In genomic region chr20:32695089-32695488, GRCh38 we compare ENCODE assay signal across 20 cellular contexts. TPM values are rescaled to one million over a fixed set of nuclear protein-coding genes. Genes with fewer than 3 reads are reported as not detected.
A peak's percentile ranks its signal among the peaks of the same experiment; 100 is the strongest.
DNase-seq lines count a peak whose midpoint lies in the region; ATAC-seq and TF ChIP-seq lines count a peak whose summit lies in the region.
"Had no signal": no experiment of that assay in that cellular context is flagged by ENCODE, and none has a peak within 500 bp of the region (broad histone marks: within the 10 kb centered on the region; RNA-seq: fewer than 3 reads in every experiment).

No MANE protein-coding gene starts in this region.

- peak overlapping the region; percentile 5; the same call in 1 of the 2 replicates for H3K27ac ChIP-seq in C4-2B
- H3K27ac ChIP-seq: SK-N-MC had no signal

- intact Hi-C loops in Caco-2 (cut with micrococcal nuclease; ENCODE audit: unreplicated experiment) = no loop called here
- intact Hi-C loops in activated T-helper 1 cell treated with anti-CD3 and anti-CD28 coated beads, Interleukin-12 subunit alpha, Interleukin-12 subunit beta, Interleukin-2, Interleukin-4 antibody, amounts not matched to agents 30 ng/mL and 10 ng/mL and 1 ng/mL, durations not matched to agents 14 hours and 24 hours and 36 hours (cut with micrococcal nuclease) = no loop called here

- H3K36me3 Mint-ChIP-seq in Caco-2 (ENCODE audit: insufficient read depth, unreplicated experiment) (peaks cover 56% of the 10 kb centered on the region), WTC11 (peaks cover 10% of the 10 kb centered on the region), neural crest cell (ENCODE audit: low read depth) (peaks cover 4% of the 10 kb centered on the region)
- H3K36me3 Mint-ChIP-seq in activated T-helper 1 cell treated with anti-CD3 and anti-CD28 coated beads, Interleukin-12 subunit alpha, Interleukin-12 subunit beta, Interleukin-2, Interleukin-4 antibody, amounts not matched to agents 30 ng/mL and 10 ng/mL and 1 ng/mL, durations not matched to agents 14 hours and 24 hours and 36 hours (ENCODE audit: low read depth) = peaks cover 5% of the 10 kb centered on the region

- H3K27ac Mint-ChIP-seq in Caco-2 (ENCODE audit: unreplicated experiment) (peak overlapping the region; percentile 43), WTC11 (peak overlapping the region; percentile 78), neural crest cell (ENCODE audit: unreplicated experiment) (peak overlapping the region; percentile 66)
- no peak overlapping the region for H3K27ac Mint-ChIP-seq in activated T-helper 1 cell treated with anti-CD3 and anti-CD28 coated beads, Interleukin-12 subunit alpha, Interleukin-12 subunit beta, Interleukin-2, Interleukin-4 antibody, amounts not matched to agents 30 ng/mL and 10 ng/mL and 1 ng/mL, durations not matched to agents 14 hours and 24 hours and 36 hours

- no TSS peak for BruUV-seq in Caco-2 (replicated peaks; lab: Mats Ljungman, UMichigan)

- no peaks in the 10 kb centered on the region for H3K9me3 ChIP-seq in Caco-2
- H3K9me3 ChIP-seq: HAP-1 had no signal

- peaks cover 19% of the 10 kb centered on the region for H3K4me1 ChIP-seq in Caco-2
- H3K4me1 ChIP-seq: HAP-1 had no signal

- TF ChIP-seq CTCF in C4-2B (conservative IDR thresholded peaks at IDR 0.05) = no peak
- no peak for TF ChIP-seq CTCF in Caco-2 (IDR thresholded peaks at IDR 0.05; ENCODE audit: insufficient read depth in 1 of 2, low read depth in 1 of 2, low read length in 1 of 2, severe bottlenecking in 1 of 2, unreplicated experiment in 1 of 2)
- TF ChIP-seq CTCF in WTC11 (IDR thresholded peaks at IDR 0.05) = no peak
- no peak for TF ChIP-seq CTCF in neural crest cell (conservative IDR thresholded peaks at IDR 0.05)

- H3K27me3 Mint-ChIP-seq in Caco-2 (ENCODE audit: insufficient read depth, unreplicated experiment) (no peaks in the 10 kb centered on the region), WTC11 (ENCODE audit: low read depth) (no peaks in the 10 kb centered on the region), neural crest cell (ENCODE audit: low read depth) (no peaks in the 10 kb centered on the region)
- no peaks in the 10 kb centered on the region for H3K27me3 Mint-ChIP-seq in activated T-helper 1 cell treated with anti-CD3 and anti-CD28 coated beads, Interleukin-12 subunit alpha, Interleukin-12 subunit beta, Interleukin-2, Interleukin-4 antibody, amounts not matched to agents 30 ng/mL and 10 ng/mL and 1 ng/mL, durations not matched to agents 14 hours and 24 hours and 36 hours (ENCODE audit: insufficient read depth)

- peak overlapping the region; percentile 6 for H3K4me3 Mint-ChIP-seq in Caco-2 (ENCODE audit: unreplicated experiment)
- no peak overlapping the region for H3K4me3 Mint-ChIP-seq in WTC11
- no peak overlapping the region for H3K4me3 Mint-ChIP-seq in neural crest cell
- H3K4me3 Mint-ChIP-seq in activated T-helper 1 cell treated with anti-CD3 and anti-CD28 coated beads, Interleukin-12 subunit alpha, Interleukin-12 subunit beta, Interleukin-2, Interleukin-4 antibody, amounts not matched to agents 30 ng/mL and 10 ng/mL and 1 ng/mL, durations not matched to agents 14 hours and 24 hours and 36 hours = no peak overlapping the region

- no peak for ATAC-seq in WTC11
- no peak for ATAC-seq in HG03457 (IDR thresholded peaks at IDR 0.05; ENCODE audit: unreplicated experiment)

- no peaks in the 10 kb centered on the region for H3K27me3 ChIP-seq in Caco-2 (replicated peaks; ENCODE audit: control insufficient read depth, insufficient read depth, low read length)

- peaks cover 28% of the 10 kb centered on the region for H3K4me1 Mint-ChIP-seq in Caco-2 (ENCODE audit: low read depth, unreplicated experiment)
- peaks cover 18% of the 10 kb centered on the region for H3K4me1 Mint-ChIP-seq in WTC11
- peaks cover 5% of the 10 kb centered on the region for H3K4me1 Mint-ChIP-seq in neural crest cell
- H3K4me1 Mint-ChIP-seq in activated T-helper 1 cell treated with anti-CD3 and anti-CD28 coated beads, Interleukin-12 subunit alpha, Interleukin-12 subunit beta, Interleukin-2, Interleukin-4 antibody, amounts not matched to agents 30 ng/mL and 10 ng/mL and 1 ng/mL, durations not matched to agents 14 hours and 24 hours and 36 hours (ENCODE audit: low read depth) = peaks cover 5% of the 10 kb centered on the region

- no peaks in the 10 kb centered on the region for H3K9me3 Mint-ChIP-seq in Caco-2 (ENCODE audit: unreplicated experiment)
- no peaks in the 10 kb centered on the region for H3K9me3 Mint-ChIP-seq in WTC11
- H3K9me3 Mint-ChIP-seq in neural crest cell = no peaks in the 10 kb centered on the region
- H3K9me3 Mint-ChIP-seq in activated T-helper 1 cell treated with anti-CD3 and anti-CD28 coated beads, Interleukin-12 subunit alpha, Interleukin-12 subunit beta, Interleukin-2, Interleukin-4 antibody, amounts not matched to agents 30 ng/mL and 10 ng/mL and 1 ng/mL, durations not matched to agents 14 hours and 24 hours and 36 hours = no peaks in the 10 kb centered on the region

- DNase-seq in Caco-2 (peak in 1 of 2 experiments; percentile 60), WTC11 (ENCODE audit: low spot score) (no peak), neural crest cell (ENCODE audit: low read depth, low spot score) (no peak), NCI-H2196 treated with DMSO at 0.1 percent for 48 hours (lab: John Stamatoyannopoulos, UW; ENCODE audit: unreplicated experiment) (no peak)
- no peak for DNase-seq in activated T-helper 1 cell treated with anti-CD3 and anti-CD28 coated beads, Interleukin-12 subunit alpha, Interleukin-12 subunit beta, Interleukin-2, Interleukin-4 antibody, amounts not matched to agents 30 ng/mL and 10 ng/mL and 1 ng/mL, durations not matched to agents 14 hours and 24 hours and 36 hours (ENCODE audit: low spot score)
- DNase-seq: ACHN, C1 segment of cervical spinal cord, COR-L47, GDM1, NCI-H1105, NCI-H2227 treated with DMSO at 0.1 percent for 48 hours, NCI-H524, NCI-H82, OCI-M1, SHP77 had no signal

- POLR2A ChIA-PET in Caco-2 (lab: Charles Lee) = interaction anchor here (0.7 kb wide), 1 partner anchor 32 kb away, joined by 5 read pairs; no protein-coding TSS in a partner anchor
- POLR2A ChIA-PET in WTC11 (lab: Charles Lee) = no interaction called here

- H3K36me3 ChIP-seq in Caco-2 (ENCODE audit: control insufficient read depth, insufficient read depth, low read length) = no peaks in the 10 kb centered on the region
- H3K36me3 ChIP-seq: HAP-1 had no signal

- CTCF ChIA-PET in Caco-2 (lab: Charles Lee) = interaction anchor here (1.5 to 2.4 kb wide), 2 partner anchors 83 to 95 kb away, joined by 17 to 20 read pairs; no protein-coding TSS in a partner anchor
- CTCF ChIA-PET in WTC11 (lab: Charles Lee) = interaction anchor here (1.0 kb wide), 1 partner anchor 14 kb away, joined by 3 read pairs; no protein-coding TSS in a partner anchor

- no peak overlapping the region for H3K4me3 ChIP-seq in Caco-2 (ENCODE audit: low read depth, low read length)
- H3K4me3 ChIP-seq: HAP-1, SK-N-MC had no signal

TF ChIP-seq in WTC11, 78 proteins besides CTCF, POLR2A, EP300 and RAD21 (continues in another document):
- no peak for TF ChIP-seq CDX4 (CRISPR knock-in tag; IDR thresholded peaks at IDR 0.05; ENCODE audit: borderline replicate concordance)
- no peak for TF ChIP-seq ZBTB21 (CRISPR knock-in tag; IDR thresholded peaks at IDR 0.05; ENCODE audit: borderline replicate concordance)
- TF ChIP-seq KAT7 (CRISPR knock-in tag; IDR thresholded peaks at IDR 0.05; ENCODE audit: borderline replicate concordance) = no peak
- no peak for TF ChIP-seq OVOL2 (CRISPR knock-in tag; IDR thresholded peaks at IDR 0.05; ENCODE audit: borderline replicate concordance)
- no peak for TF ChIP-seq ERG (CRISPR knock-in tag; IDR thresholded peaks at IDR 0.05)
- TF ChIP-seq MXD4 (CRISPR knock-in tag; IDR thresholded peaks at IDR 0.05; ENCODE audit: borderline replicate concordance) = no peak
- TF ChIP-seq TP53 (CRISPR knock-in tag; IDR thresholded peaks at IDR 0.05) = no peak
- no peak for TF ChIP-seq NFYB (CRISPR knock-in tag; conservative IDR thresholded peaks at IDR 0.05; ENCODE audit: low read depth)
- no peak for TF ChIP-seq E2F1 (CRISPR knock-in tag; IDR thresholded peaks at IDR 0.05)

RNA-seq across cellular contexts. Expression of gene C20orf203, which starts 21.3 kb away (rescaled TPM):
- not detected in 2 replicates for total RNA-seq in Caco-2 (2022)
- 0.07 to 0.34 TPM (median 0.15 TPM) in 3 replicates for total RNA-seq in WTC11 (2021)
- total RNA-seq in neural crest cell = 0.26 TPM in 1 of 2 replicates, not detected in the other
- total RNA-seq in activated T-helper 1 cell treated with anti-CD3 and anti-CD28 coated beads, Interleukin-12 subunit alpha, Interleukin-12 subunit beta, Interleukin-2, Interleukin-4 antibody, amounts not matched to agents 30 ng/mL and 10 ng/mL and 1 ng/mL, durations not matched to agents 14 hours and 24 hours and 36 hours = not detected in 2 replicates
- total RNA-seq: LHCN-M2 had no signal

RNA-seq across cellular contexts. Expression of gene COMMD7, which starts 48.2 kb away (rescaled TPM):
- total RNA-seq in Caco-2 (2022) (142 and 160 TPM in 2 replicates), WTC11 (2021) (41.8 to 42.4 TPM (median 42.3 TPM) in 3 replicates), neural crest cell (60.4 and 65.3 TPM in 2 replicates)
- total RNA-seq in activated T-helper 1 cell treated with anti-CD3 and anti-CD28 coated beads, Interleukin-12 subunit alpha, Interleukin-12 subunit beta, Interleukin-2, Interleukin-4 antibody, amounts not matched to agents 30 ng/mL and 10 ng/mL and 1 ng/mL, durations not matched to agents 14 hours and 24 hours and 36 hours = 41.3 and 43.0 TPM in 2 replicates
